Comparison of ENCODE assay signal across 1 cellular context in genomic region chr6:169722362-169723199, GRCh38.
TF ChIP-seq lines count a peak whose summit lies in the region.

No MANE protein-coding gene starts in this region.

TF ChIP-seq in HepG2, 621 proteins besides CTCF, POLR2A, EP300 and RAD21 (continued from another document and continues in another):
- TF ChIP-seq SNAPC4 (CRISPR knock-in tag; IDR thresholded peaks at IDR 0.05) (0 out of 2 replicates have a peak, but pooled peaks have one; percentile 67), MAZ (IDR thresholded peaks at IDR 0.05; ENCODE audit: borderline replicate concordance, low read depth, low read length) (no peak), MAZ (CRISPR knock-in tag; IDR thresholded peaks at IDR 0.05; ENCODE audit: low read depth) (no peak), DR1 (CRISPR knock-in tag; IDR thresholded peaks at IDR 0.05) (0 out of 2 replicates have a peak, but pooled peaks have one; percentile 33), ATM (IDR thresholded peaks at IDR 0.05; ENCODE audit: borderline replicate concordance) (no peak), ZFP91 (CRISPR knock-in tag; IDR thresholded peaks at IDR 0.05; ENCODE audit: borderline replicate concordance) (peak; percentile 81; the same call in 1 of the 2 replicates), MLX (CRISPR knock-in tag; IDR thresholded peaks at IDR 0.05) (no peak), ZXDC (CRISPR knock-in tag; IDR thresholded peaks at IDR 0.05) (no peak), CBX2 (IDR thresholded peaks at IDR 0.05; ENCODE audit: low read depth, low read length) (no peak), CBX2 (CRISPR knock-in tag; IDR thresholded peaks at IDR 0.05; ENCODE audit: low read depth) (no peak), ZNF737 (CRISPR knock-in tag; IDR thresholded peaks at IDR 0.05; ENCODE audit: borderline replicate concordance) (no peak), REXO4 (CRISPR knock-in tag; IDR thresholded peaks at IDR 0.05; ENCODE audit: borderline replicate concordance) (no peak), RBM22 (optimal IDR thresholded peaks at IDR 0.05; ENCODE audit: low read length) (no peak), GMEB1 (CRISPR knock-in tag; IDR thresholded peaks at IDR 0.05; ENCODE audit: borderline replicate concordance) (peak; percentile 32; the same call in 1 of the 2 replicates), WIZ (CRISPR knock-in tag; IDR thresholded peaks at IDR 0.05) (no peak), ZNF317 (CRISPR knock-in tag; IDR thresholded peaks at IDR 0.05) (peak; percentile 65; the same call in 1 of the 2 replicates), HNF4A (CRISPR knock-in tag; IDR thresholded peaks at IDR 0.05) (peak; percentile 8; the same call in 1 of the 2 replicates), ZBED4 (CRISPR knock-in tag; IDR thresholded peaks at IDR 0.05; ENCODE audit: borderline replicate concordance) (no peak), SALL1 (CRISPR knock-in tag; IDR thresholded peaks at IDR 0.05) (peak; percentile 42; the same call in 1 of the 2 replicates), TP53 (CRISPR knock-in tag; conservative IDR thresholded peaks at IDR 0.05) (no peak), ZBTB4 (CRISPR knock-in tag; IDR thresholded peaks at IDR 0.05; ENCODE audit: borderline replicate concordance) (peak; percentile 58; the same call in 1 of the 2 replicates), ZNF788 (CRISPR knock-in tag; IDR thresholded peaks at IDR 0.05; ENCODE audit: borderline replicate concordance) (no peak), ZNF619 (CRISPR knock-in tag; IDR thresholded peaks at IDR 0.05) (no peak), PHF21A (CRISPR knock-in tag; IDR thresholded peaks at IDR 0.05) (0 out of 2 replicates have a peak, but pooled peaks have one; percentile 10), ZC3H4 (CRISPR knock-in tag; IDR thresholded peaks at IDR 0.05; ENCODE audit: borderline replicate concordance) (no peak), ZFP36L1 (CRISPR knock-in tag; IDR thresholded peaks at IDR 0.05) (no peak), ELF4 (CRISPR knock-in tag; IDR thresholded peaks at IDR 0.05; ENCODE audit: borderline replicate concordance) (no peak), MEIS1 (CRISPR knock-in tag; IDR thresholded peaks at IDR 0.05; ENCODE audit: borderline replicate concordance) (no peak), ZNF549 (CRISPR knock-in tag; IDR thresholded peaks at IDR 0.05) (no peak), PREB (CRISPR knock-in tag; IDR thresholded peaks at IDR 0.05) (no peak), FOXJ3 (CRISPR knock-in tag; IDR thresholded peaks at IDR 0.05; ENCODE audit: borderline replicate concordance) (peak; percentile 32; the same call in 1 of the 2 replicates), MAX (IDR thresholded peaks at IDR 0.05) (peak; percentile 40; the same call in 1 of the 2 replicates), ASH2L (IDR thresholded peaks at IDR 0.05; ENCODE audit: insufficient read length, low read depth, low read length) (peak; percentile 53), RAD51 (IDR thresholded peaks at IDR 0.05; ENCODE audit: borderline replicate concordance) (no peak), ELF1 (CRISPR knock-in tag; IDR thresholded peaks at IDR 0.05) (no peak), NR2F6 (IDR thresholded peaks at IDR 0.05) (no peak), NR2F6 (CRISPR knock-in tag; IDR thresholded peaks at IDR 0.05) (0 out of 2 replicates have a peak, but pooled peaks have one; percentile 27)
